Comparison of ENCODE assay signal across 8 cellular contexts in the genomic region with DNA sequence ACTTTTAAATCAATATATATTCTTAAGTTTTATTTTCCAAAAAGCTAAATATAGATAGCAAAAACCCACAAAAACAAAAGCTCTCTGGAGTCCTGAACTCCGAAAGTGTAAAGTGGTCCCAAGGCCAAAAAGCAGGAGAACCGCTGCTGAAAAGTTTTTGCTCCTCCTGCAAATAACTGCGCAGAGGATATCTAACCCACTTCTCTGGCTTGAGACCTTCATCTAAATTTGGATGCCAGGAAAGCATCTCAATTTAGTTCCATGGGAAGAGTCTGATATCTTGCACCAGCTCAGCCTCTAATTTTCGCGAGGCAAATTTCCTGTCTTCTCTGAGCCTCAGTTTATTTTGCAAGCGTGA. TPM values are rescaled to one million over a fixed set of nuclear protein-coding genes. Genes with fewer than 3 reads are reported as not detected.
A peak's percentile ranks its signal among the peaks of the same experiment; 100 is the strongest.
DNase-seq lines count a peak whose midpoint lies in the region; ATAC-seq and TF ChIP-seq lines count a peak whose summit lies in the region.

No MANE protein-coding gene starts in this region.

- TF ChIP-seq CTCF in cardiac muscle cell (IDR thresholded peaks at IDR 0.05; ENCODE audit: low read depth, low read length) (no peak), body of pancreas (IDR thresholded peaks at IDR 0.05) (no peak), uterus (IDR thresholded peaks at IDR 0.05) (no peak)

- peak overlapping the region; percentile 87 for H3K27ac ChIP-seq in cardiac muscle cell
- peak overlapping the region in 3 of 4 donors; percentile 53 to 75 (median 72) for H3K27ac ChIP-seq in body of pancreas
- peak overlapping the region; percentile 72 to 79 for H3K27ac ChIP-seq in uterus

- WGBS in body of pancreas, 2 donors, result 2% methylated on average over 6 of the region's 6 CpGs

- DNase-seq in cardiac muscle cell (ENCODE audit: low read depth in 1 of 2, low spot score in 1 of 2) (peak in 1 of 2 donors; percentile 12), Right ventricle myocardium inferior (ENCODE audit: missing footprints) (no peak), body of pancreas (no peak), medulla oblongata (ENCODE audit: extremely low spot score) (peak; percentile 12), uterus (no peak), NCI-H2029 (lab: John Stamatoyannopoulos, UW) (no peak), NCI-H526 treated with DMSO at 0.1 percent for 48 hours (lab: John Stamatoyannopoulos, UW) (no peak)

- ATAC-seq in Right ventricle myocardium inferior, result no peak
- ATAC-seq in body of pancreas, result no peak
- ATAC-seq in GM21619 (IDR thresholded peaks at IDR 0.05; ENCODE audit: unreplicated experiment), result no peak

- H3K9me3 ChIP-seq in cardiac muscle cell (ENCODE audit: low read depth), result no peaks in the 10 kb centered on the region
- no peaks in the 10 kb centered on the region for H3K9me3 ChIP-seq in body of pancreas
- no peaks in the 10 kb centered on the region for H3K9me3 ChIP-seq in uterus

- no peaks in the 10 kb centered on the region for H3K27me3 ChIP-seq in cardiac muscle cell
- no peaks in the 10 kb centered on the region for H3K27me3 ChIP-seq in body of pancreas
- H3K27me3 ChIP-seq in uterus, result no peaks in the 10 kb centered on the region

- H3K4me3 ChIP-seq in cardiac muscle cell (peak overlapping the region; percentile 65), body of pancreas (peak overlapping the region; percentile 37 to 73), uterus (peak overlapping the region; percentile 58 to 73)

- peaks cover 7% of the 10 kb centered on the region for H3K4me1 ChIP-seq in cardiac muscle cell (ENCODE audit: low read depth)
- H3K4me1 ChIP-seq in body of pancreas, result peaks cover 25% of the 10 kb centered on the region
- peaks cover 0 to 5% of the 10 kb centered on the region in 2 donors for H3K4me1 ChIP-seq in uterus

- TF ChIP-seq POLR2A in body of pancreas (IDR thresholded peaks at IDR 0.05), result no peak
- no peak for TF ChIP-seq POLR2A in uterus (IDR thresholded peaks at IDR 0.05)

- H3K36me3 ChIP-seq in cardiac muscle cell, result peaks cover 17% of the 10 kb centered on the region
- peaks cover 0 to 12% of the 10 kb centered on the region in 2 donors for H3K36me3 ChIP-seq in body of pancreas (replicated peaks in 1 of 2; ENCODE audit: insufficient read depth in 1 of 2, low read depth in 2 of 2)
- H3K36me3 ChIP-seq in uterus, result no peaks in the 10 kb centered on the region

- intact Hi-C loops in Right ventricle myocardium inferior (cut with DNase I), result loop anchor here (5.0 kb wide), 2 partner anchors 330 to 430 kb away; partner anchors contain the start of gene TOMM6
- intact Hi-C loops in body of pancreas (cut with DNase I), result no loop called here
- intact Hi-C loops in uterus (cut with DNase I; ENCODE audit: low total_unique reads), result no loop called here

RNA-seq across cellular contexts. Expression of gene MRPS10, which starts 0.5 kb away (rescaled TPM):
- total RNA-seq in cardiac muscle cell (15.8 and 20.6 TPM in 2 replicates), Right ventricle myocardium inferior (62.3 TPM), body of pancreas (10 to 100 TPM in 1 of 2 donors, 1 to 10 TPM in 1; 8.9 to 14.0 TPM), uterus (10 to 100 TPM in 3 of 4 donors, 1 to 10 TPM in 1; 7.6 to 52.8 (median 22.2) TPM)
- polyA plus RNA-seq in cardiac muscle cell, result 37.8 and 39.8 TPM in 2 replicates

RNA-seq across cellular contexts. Expression of gene GUCA1B, which starts 22.4 kb away (rescaled TPM):
- total RNA-seq in cardiac muscle cell (0.81 and 1.3 TPM in 2 replicates), Right ventricle myocardium inferior (1.2 TPM), body of pancreas (not detected), uterus (1 to 10 TPM in 2 of 4 donors, not detected in 2; 3.8 to 4.8 TPM)
- 1.0 TPM in 1 of 2 replicates, not detected in the other for polyA plus RNA-seq in cardiac muscle cell

RNA-seq across cellular contexts. Expression of gene GUCA1A, which starts 44.0 kb away (rescaled TPM):
- total RNA-seq in cardiac muscle cell (0.25 and 0.63 TPM in 2 replicates), Right ventricle myocardium inferior (not detected), body of pancreas (not detected), uterus (under 1 TPM in 1 of 4 donors, not detected in 3; 0.83 TPM)
- 0.75 and 1.1 TPM in 2 replicates for polyA plus RNA-seq in cardiac muscle cell
